1 cellular context compared by ENCODE assay signal in the genomic region with DNA sequence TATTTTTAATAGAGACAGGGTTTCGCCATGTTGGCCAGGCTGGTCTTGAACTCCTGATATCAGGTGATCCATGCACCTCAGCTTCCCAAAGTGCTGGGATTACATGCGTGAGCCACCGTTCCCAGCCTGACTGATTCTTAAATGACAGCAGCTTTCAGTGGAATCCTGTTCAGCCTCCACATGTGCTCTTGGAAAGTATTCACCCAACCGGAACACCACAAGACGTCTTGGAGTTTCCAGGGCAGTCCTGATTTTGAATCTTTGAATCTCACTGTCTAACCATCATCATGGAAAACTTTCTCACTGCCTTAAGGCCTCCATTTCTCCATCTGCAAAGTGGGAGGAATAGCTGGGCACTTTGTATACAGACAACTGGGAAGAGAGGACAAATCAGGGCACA.
TF ChIP-seq lines count a peak whose summit lies in the region.

No MANE protein-coding gene starts in this region.

TF ChIP-seq in GM12878, 131 proteins besides CTCF, POLR2A, EP300 and RAD21:
- TF ChIP-seq TARDBP (IDR thresholded peaks at IDR 0.05; ENCODE audit: borderline replicate concordance), result no peak
- TF ChIP-seq PAX5 (IDR thresholded peaks at IDR 0.05; ENCODE audit: borderline replicate concordance, low read depth, low read length), result no peak
- no peak for TF ChIP-seq HCFC1 (IDR thresholded peaks at IDR 0.05; ENCODE audit: low read length)
- TF ChIP-seq SMARCA5 (IDR thresholded peaks at IDR 0.05), result no peak
- no peak for TF ChIP-seq CHD4 (IDR thresholded peaks at IDR 0.05)
- no peak for TF ChIP-seq SP1 (IDR thresholded peaks at IDR 0.05; ENCODE audit: low read depth, low read length)
- TF ChIP-seq SMAD5 (IDR thresholded peaks at IDR 0.05; ENCODE audit: low read depth), result no peak
- TF ChIP-seq PML (IDR thresholded peaks at IDR 0.05; ENCODE audit: low read length), result no peak
- no peak for TF ChIP-seq BHLHE40 (IDR thresholded peaks at IDR 0.05; ENCODE audit: borderline replicate concordance in 1 of 2, low read depth in 2 of 2, low read length in 1 of 2)
- TF ChIP-seq, protein P1, sequence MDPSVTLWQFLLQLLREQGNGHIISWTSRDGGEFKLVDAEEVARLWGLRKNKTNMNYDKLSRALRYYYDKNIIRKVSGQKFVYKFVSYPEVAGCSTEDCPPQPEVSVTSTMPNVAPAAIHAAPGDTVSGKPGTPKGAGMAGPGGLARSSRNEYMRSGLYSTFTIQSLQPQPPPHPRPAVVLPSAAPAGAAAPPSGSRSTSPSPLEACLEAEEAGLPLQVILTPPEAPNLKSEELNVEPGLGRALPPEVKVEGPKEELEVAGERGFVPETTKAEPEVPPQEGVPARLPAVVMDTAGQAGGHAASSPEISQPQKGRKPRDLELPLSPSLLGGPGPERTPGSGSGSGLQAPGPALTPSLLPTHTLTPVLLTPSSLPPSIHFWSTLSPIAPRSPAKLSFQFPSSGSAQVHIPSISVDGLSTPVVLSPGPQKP (IDR thresholded peaks at IDR 0.05; ENCODE audit: low read depth, low read length), result no peak
